In genomic region chr1:108560143-108560429, GRCh38 we compare ENCODE assay signal across 8 cellular contexts. TPM values are rescaled to one million over a fixed set of nuclear protein-coding genes. Genes with fewer than 3 reads are reported as not detected.
DNase-seq lines count a peak whose midpoint lies in the region; ATAC-seq and TF ChIP-seq lines count a peak whose summit lies in the region.

No MANE protein-coding gene starts in this region.

- no peak for TF ChIP-seq EP300 in upper lobe of left lung (IDR thresholded peaks at IDR 0.05)

- CTCF ChIA-PET in AG04449 (lab: Yijun Ruan, JAX) = interaction anchor here (0.6 to 4.4 kb wide), 26 partner anchors 9 to 132 kb away, joined by 3 to 31 read pairs (median 8); partner anchors contain the start of gene PRPF38B

- TF ChIP-seq POLR2A in right lobe of liver (IDR thresholded peaks at IDR 0.05) (no peak), upper lobe of left lung (IDR thresholded peaks at IDR 0.05) (no peak)

- peak overlapping the region; percentile 70 for H3K4me3 ChIP-seq in AG04449 (ENCODE audit: low read depth, low read length)
- peak overlapping the region; percentile 56 for H3K4me3 ChIP-seq in astrocyte of the cerebellum (ENCODE audit: low read depth, low read length)
- peak overlapping the region; percentile 54 to 61 (median 58) for H3K4me3 ChIP-seq in right lobe of liver
- peak overlapping the region; percentile 45 to 71 (median 69) for H3K4me3 ChIP-seq in upper lobe of left lung

- TF ChIP-seq CTCF in AG04449 (IDR thresholded peaks at IDR 0.05; ENCODE audit: insufficient read depth, low read length, missing control alignments) (no peak), astrocyte of the cerebellum (IDR thresholded peaks at IDR 0.05; ENCODE audit: low read depth, low read length, missing control alignments) (no peak), right lobe of liver (IDR thresholded peaks at IDR 0.05) (no peak), upper lobe of left lung (IDR thresholded peaks at IDR 0.05) (no peak)

- peaks cover 0 to 10% (median 0%) of the 10 kb centered on the region in 4 donors for H3K4me1 ChIP-seq in right lobe of liver
- peaks cover 17 to 27% (median 22%) of the 10 kb centered on the region in 4 donors for H3K4me1 ChIP-seq in upper lobe of left lung

- H3K27me3 ChIP-seq in right lobe of liver = no peaks in the 10 kb centered on the region
- no peaks in the 10 kb centered on the region for H3K27me3 ChIP-seq in upper lobe of left lung

- POLR2A ChIA-PET in AG04449 (lab: Yijun Ruan, JAX) = interaction anchor here (0.7 to 1.0 kb wide), 2 partner anchors 9 to 314 kb away, joined by 3 read pairs; no protein-coding TSS in a partner anchor

- in situ Hi-C loops in astrocyte of the cerebellum (cut with HindIII; ENCODE audit: low sequenced_read_pairs) = no loop called here

- ATAC-seq in GM19452 (IDR thresholded peaks at IDR 0.05; ENCODE audit: unreplicated experiment) (peak; percentile 41), HG03469 (IDR thresholded peaks at IDR 0.05; ENCODE audit: unreplicated experiment) (peak; percentile 14), right lobe of liver (peak; percentile 8 to 14 (median 8)), upper lobe of left lung (ENCODE audit: low FRiP score in 2 of 2) (peak in 1 of 2 donors; percentile 48), GM18870 (IDR thresholded peaks at IDR 0.05; ENCODE audit: unreplicated experiment) (no peak)

- 0% methylated on average over 6 of the region's 46 CpGs for WGBS in right lobe of liver (ENCODE audit: insufficient coverage, low coverage, low lambda C conversion rate, missing lambda C conversion rate)
- WGBS in upper lobe of left lung, 2 donors = 2% methylated on average over 28 of the region's 46 CpGs; no CpG with 5 or more reads in 1 of the 2 donors

- H3K36me3 ChIP-seq in right lobe of liver (no peaks in the 10 kb centered on the region), upper lobe of left lung (no peaks in the 10 kb centered on the region)

- DNase-seq in AG04449 (ENCODE audit: low read depth, low spot score) = no peak
- no peak for DNase-seq in astrocyte of the cerebellum (ENCODE audit: low read depth)
- no peak for DNase-seq in right lobe of liver
- DNase-seq in upper lobe of left lung = no peak
- no peak for DNase-seq in activated CD4-positive, alpha-beta T cell treated with anti-CD3 and anti-CD28 coated beads for 1 hour

- H3K9me3 ChIP-seq in right lobe of liver (no peaks in the 10 kb centered on the region), upper lobe of left lung (no peaks in the 10 kb centered on the region)

- H3K27ac ChIP-seq in right lobe of liver (peak overlapping the region in 2 of 3 donors; percentile 57 to 65), upper lobe of left lung (peak overlapping the region; percentile 50 to 86 (median 68))

- intact Hi-C loops in right lobe of liver (cut with DNase I) = loop anchor here in 1 of 2 donors (10.0 kb wide), 1 partner anchor 45 kb away; no protein-coding TSS in a partner anchor

RNA-seq across cellular contexts. Expression of gene EEIG2, which starts 0.2 kb away (rescaled TPM):
- total RNA-seq in right lobe of liver = 1 to 10 TPM in 5 of 6 experiments, under 1 TPM in 1; 0.88 to 6.5 (median 2.6) TPM
- 10 to 100 TPM in 5 of 6 donors, 1 to 10 TPM in 1; 8.4 to 19.9 (median 15.1) TPM for total RNA-seq in upper lobe of left lung
